ENCODE assay signal across 21 cellular contexts in genomic region chr7:134630890-134631289, GRCh38.
"Had no signal": no experiment of that assay in that cellular context is flagged by ENCODE, and none has a peak within 500 bp of the region (broad histone marks: within the 10 kb centered on the region; RNA-seq: fewer than 3 reads in every experiment).

No MANE protein-coding gene starts in this region.

- H2AFZ ChIP-seq: hepatocyte had no signal

- H3K27me3 ChIP-seq: colonic mucosa, esophagus muscularis mucosa, right atrium auricular region, suprapubic skin had no signal

- ATAC-seq: activated CD8-positive, alpha-beta T cell treated with anti-CD3 and anti-CD28 coated beads for 36 hours; lower lobe of right lung; stimulated activated naive CD8-positive, alpha-beta T cell treated with anti-CD3 and anti-CD28 coated beads, Interleukin-15, amount 100 ng/mL, for 72 hours had no signal

- H3K4me3 ChIP-seq: colonic mucosa, esophagus muscularis mucosa, hepatocyte, lower lobe of right lung, right atrium auricular region, suprapubic skin had no signal

- H3K27ac Mint-ChIP-seq: activated CD4-positive, alpha-beta T cell treated with anti-CD3 and anti-CD28 coated beads, Interleukin-2, amount 10 ng/mL, durations not matched to agents 24 days and 14 days; activated CD8-positive, alpha-beta T cell treated with anti-CD3 and anti-CD28 coated beads for 36 hours; activated naive CD8-positive, alpha-beta T cell treated with anti-CD3 and anti-CD28 coated beads, Interleukin-2, amount 10 ng/mL, durations not matched to agents 7 days and 5 days; activated T-helper 17 cell treated with anti-CD3 and anti-CD28 coated beads, Interleukin-2, amount 50 U/mL, for 72 hours; brain; progenitor cell of endocrine pancreas; stimulated activated naive CD8-positive, alpha-beta T cell treated with anti-CD3 and anti-CD28 coated beads, Interleukin-15, amount 100 ng/mL, for 72 hours had no signal

- H3K4me1 ChIP-seq: colonic mucosa, esophagus muscularis mucosa, right atrium auricular region, suprapubic skin had no signal

- H3K9me3 ChIP-seq: colonic mucosa, esophagus muscularis mucosa, lower lobe of right lung, right atrium auricular region, suprapubic skin had no signal

- FAIRE-seq: keratinocyte had no signal

- H3K36me3 ChIP-seq: colonic mucosa, esophagus muscularis mucosa, lower lobe of right lung, right atrium auricular region, suprapubic skin had no signal

- H3K4me1 Mint-ChIP-seq: brain had no signal

- H3K9me3 Mint-ChIP-seq: activated CD4-positive, alpha-beta T cell treated with anti-CD3 and anti-CD28 coated beads, Interleukin-2, amount 10 ng/mL, durations not matched to agents 24 days and 14 days; activated CD8-positive, alpha-beta T cell treated with anti-CD3 and anti-CD28 coated beads for 36 hours; activated naive CD8-positive, alpha-beta T cell treated with anti-CD3 and anti-CD28 coated beads, Interleukin-2, amount 10 ng/mL, durations not matched to agents 7 days and 5 days; activated T-helper 17 cell treated with anti-CD3 and anti-CD28 coated beads, Interleukin-2, amount 50 U/mL, for 72 hours; brain; central memory CD8-positive, alpha-beta T cell had no signal

- H3K4me3 Mint-ChIP-seq: activated CD4-positive, alpha-beta T cell treated with anti-CD3 and anti-CD28 coated beads, Interleukin-2, amount 10 ng/mL, durations not matched to agents 24 days and 14 days; activated CD8-positive, alpha-beta T cell treated with anti-CD3 and anti-CD28 coated beads for 36 hours; activated naive CD8-positive, alpha-beta T cell treated with anti-CD3 and anti-CD28 coated beads, Interleukin-2, amount 10 ng/mL, durations not matched to agents 7 days and 5 days; activated T-helper 17 cell treated with anti-CD3 and anti-CD28 coated beads, Interleukin-2, amount 50 U/mL, for 72 hours; brain; central memory CD8-positive, alpha-beta T cell; stimulated activated naive CD8-positive, alpha-beta T cell treated with anti-CD3 and anti-CD28 coated beads, Interleukin-15, amount 100 ng/mL, for 72 hours had no signal

- H3K36me3 Mint-ChIP-seq: activated naive CD8-positive, alpha-beta T cell treated with anti-CD3 and anti-CD28 coated beads, Interleukin-2, amount 10 ng/mL, durations not matched to agents 7 days and 5 days; brain had no signal

- H3K79me2 ChIP-seq: hepatocyte had no signal

- H3K4me2 ChIP-seq: hepatocyte had no signal

- DNase-seq: activated CD8-positive, alpha-beta T cell treated with anti-CD3 and anti-CD28 coated beads for 36 hours; activated naive CD4-positive, alpha-beta T cell treated with Interleukin-2 at 50 U/mL for 16 hours; activated naive CD8-positive, alpha-beta T cell treated with anti-CD3 and anti-CD28 coated beads, Interleukin-2, amount 10 ng/mL, durations not matched to agents 7 days and 5 days; activated T-cell treated with anti-CD3 and anti-CD28 coated beads, Interleukin-2, amount 50 U/mL, for 1 hour; colonic mucosa; lower lobe of right lung; midbrain; stimulated activated CD4-positive, alpha-beta T cell treated with anti-CD3 and anti-CD28 coated beads, Interleukin-2, amount 100 ng/mL, for 24 hours; stimulated activated naive CD8-positive, alpha-beta T cell treated with anti-CD3 and anti-CD28 coated beads, Interleukin-15, amount 100 ng/mL, for 72 hours; T1000; trophoblast cell had no signal

- H3K27ac ChIP-seq: colonic mucosa, esophagus muscularis mucosa, hepatocyte, lower lobe of right lung, right atrium auricular region, suprapubic skin had no signal
